Comparison of ENCODE assay signal across 12 cellular contexts in genomic region chr5:59591162-59591561, GRCh38.
DNase-seq lines count a peak whose midpoint lies in the region; ATAC-seq and TF ChIP-seq lines count a peak whose summit lies in the region.
"Had no signal": no experiment of that assay in that cellular context is flagged by ENCODE, and none has a peak within 500 bp of the region (broad histone marks: within the 10 kb centered on the region; RNA-seq: fewer than 3 reads in every experiment).

No MANE protein-coding gene starts in this region.

- no peaks in the 10 kb centered on the region for H3K36me3 ChIP-seq in Peyer's patch
- H3K36me3 ChIP-seq in psoas muscle (ENCODE audit: insufficient read depth in 1 of 2, low read depth in 1 of 2): no peaks in the 10 kb centered on the region
- H3K36me3 ChIP-seq: tibial nerve had no signal

- H3K4me3 ChIP-seq in Peyer's patch (no peak overlapping the region), psoas muscle (peak overlapping the region; percentile 77)
- H3K4me3 ChIP-seq: tibial nerve had no signal

- H3K27ac ChIP-seq in Peyer's patch (peak overlapping the region in 3 of 4 donors; percentile 53 to 76 (median 74)), psoas muscle (peak overlapping the region; percentile 84)
- H3K27ac ChIP-seq: tibial nerve had no signal

- peak in 1 of 2 donors; percentile 40 for TF ChIP-seq POLR2A in Peyer's patch (IDR thresholded peaks at IDR 0.05)

- no peaks in the 10 kb centered on the region for H3K27me3 ChIP-seq in Peyer's patch
- no peaks in the 10 kb centered on the region for H3K27me3 ChIP-seq in psoas muscle (ENCODE audit: insufficient read depth in 3 of 3, low read length in 2 of 3)
- H3K27me3 ChIP-seq: tibial nerve had no signal

- TF ChIP-seq CTCF in Peyer's patch (IDR thresholded peaks at IDR 0.05) (no peak), psoas muscle (IDR thresholded peaks at IDR 0.05) (no peak)

- intact Hi-C loops in psoas muscle (cut with DNase I): no loop called here

- no peak for DNase-seq in Peyer's patch
- DNase-seq in psoas muscle: no peak
- DNase-seq in effector CD8-positive, alpha-beta T cell (lab: John Stamatoyannopoulos, UW): no peak
- DNase-seq in AML-193 (lab: John Stamatoyannopoulos, UW): no peak
- no peak for DNase-seq in stimulated activated CD4-positive, alpha-beta T cell treated with anti-CD3 and anti-CD28 coated beads, Interleukin-2, amount 100 ng/mL, for 48 hours
- DNase-seq in COLO829 (ENCODE audit: low spot score): no peak
- DNase-seq: activated naive CD4-positive, alpha-beta T cell treated with anti-CD3 and anti-CD28 coated beads for 36 hours; GF-D8 had no signal

- H3K4me1 ChIP-seq in Peyer's patch (peaks cover 0 to 28% (median 2%) of the 10 kb centered on the region in 4 donors), psoas muscle (peaks cover 28% of the 10 kb centered on the region)

- H3K9me3 ChIP-seq in Peyer's patch (no peaks in the 10 kb centered on the region), psoas muscle (no peaks in the 10 kb centered on the region)
- H3K9me3 ChIP-seq: tibial nerve had no signal

- ATAC-seq in GM18907 (IDR thresholded peaks at IDR 0.05; ENCODE audit: unreplicated experiment): peak; percentile 95
- peak; percentile 94 for ATAC-seq in HG02759 (IDR thresholded peaks at IDR 0.05; ENCODE audit: unreplicated experiment)
- ATAC-seq in psoas muscle: no peak
- ATAC-seq: left lobe of liver had no signal

Comparison
In these comparisons a context has a peak if more than half of its experiments do, and no peak if none do; other contexts are left out.
1. ATAC-seq: peak in GM18907 (single experiment) and HG02759 (single experiment); none in psoas muscle (0 of 4).